ENCODE assay signal across 23 cellular contexts in genomic region chr1:35914706-35915105, GRCh38. TPM values are rescaled to one million over a fixed set of nuclear protein-coding genes. Genes with fewer than 3 reads are reported as not detected.
A peak's percentile ranks its signal among the peaks of the same experiment; 100 is the strongest.
DNase-seq lines count a peak whose midpoint lies in the region; ATAC-seq and TF ChIP-seq lines count a peak whose summit lies in the region.
"Had no signal": no experiment of that assay in that cellular context is flagged by ENCODE, and none has a peak within 500 bp of the region (broad histone marks: within the 10 kb centered on the region; RNA-seq: fewer than 3 reads in every experiment).

No MANE protein-coding gene starts in this region.

- H3K4me3 Mint-ChIP-seq in activated T-helper 17 cell treated with anti-CD3 and anti-CD28 coated beads, Interleukin-2, amount 50 U/mL, for 72 hours: no peak overlapping the region
- peak overlapping the region; percentile 36 for H3K4me3 Mint-ChIP-seq in glutamatergic neuron (ENCODE audit: unreplicated experiment)
- H3K4me3 Mint-ChIP-seq: CD14-positive monocyte; CD4-positive, alpha-beta T cell; CD8-positive, alpha-beta memory T cell; GM23338; H9; HFFc6 had no signal

- peak overlapping the region; percentile 56 for H3K27ac Mint-ChIP-seq in activated T-helper 17 cell treated with anti-CD3 and anti-CD28 coated beads, Interleukin-2, amount 50 U/mL, for 72 hours
- no peak overlapping the region for H3K27ac Mint-ChIP-seq in glutamatergic neuron (ENCODE audit: unreplicated experiment)
- H3K27ac Mint-ChIP-seq: CD14-positive monocyte; CD4-positive, alpha-beta T cell; GM23338; HFFc6 had no signal

- H3K27me3 ChIP-seq in HUES48 (ENCODE audit: control insufficient read depth, insufficient read depth, low read length): no peaks in the 10 kb centered on the region
- H3K27me3 ChIP-seq: BE2C; BLaER1 treated with 17β-estradiol and CSF1 and Interleukin-3, amounts not matched to agents 10 nM and 100 nM had no signal

- ATAC-seq in activated T-helper 17 cell treated with anti-CD3 and anti-CD28 coated beads, Interleukin-2, amount 50 U/mL, for 72 hours (replicated peaks): no peak
- ATAC-seq in HG03565 (IDR thresholded peaks at IDR 0.05; ENCODE audit: unreplicated experiment): no peak
- no peak for ATAC-seq in left colon
- ATAC-seq: A549, GM12878, GM23338 had no signal

- no peaks in the 10 kb centered on the region for H3K9me3 Mint-ChIP-seq in activated T-helper 17 cell treated with anti-CD3 and anti-CD28 coated beads, Interleukin-2, amount 50 U/mL, for 72 hours
- peaks cover 5% of the 10 kb centered on the region for H3K9me3 Mint-ChIP-seq in glutamatergic neuron (ENCODE audit: unreplicated experiment)
- H3K9me3 Mint-ChIP-seq: CD14-positive monocyte; CD4-positive, alpha-beta T cell; CD8-positive, alpha-beta memory T cell; GM23338; H9; HFFc6 had no signal

- H3K9me3 ChIP-seq in HUES48 (ENCODE audit: control insufficient read depth, insufficient read depth, low read length): no peaks in the 10 kb centered on the region
- H3K9me3 ChIP-seq: A549; BE2C; BLaER1 treated with 17β-estradiol and CSF1 and Interleukin-3, amounts not matched to agents 10 nM and 100 nM had no signal

- H3K4me3 ChIP-seq in HUES48 (ENCODE audit: low read depth, low read length): no peak overlapping the region
- H3K4me3 ChIP-seq: A549; BLaER1 treated with 17β-estradiol and CSF1 and Interleukin-3, amounts not matched to agents 10 nM and 100 nM; GM12878; GM23338 had no signal

- H3K27me3 Mint-ChIP-seq in activated T-helper 17 cell treated with anti-CD3 and anti-CD28 coated beads, Interleukin-2, amount 50 U/mL, for 72 hours: no peaks in the 10 kb centered on the region
- no peaks in the 10 kb centered on the region for H3K27me3 Mint-ChIP-seq in glutamatergic neuron (ENCODE audit: unreplicated experiment)
- H3K27me3 Mint-ChIP-seq: CD4-positive, alpha-beta T cell; CD8-positive, alpha-beta memory T cell had no signal

- H3K36me3 ChIP-seq in HUES48 (ENCODE audit: control insufficient read depth, insufficient read depth, low read length): peaks cover 93% of the 10 kb centered on the region

- peak overlapping the region; percentile 10 for H3K27ac ChIP-seq in HUES48 (ENCODE audit: low read depth, low read length)
- H3K27ac ChIP-seq: A549; BLaER1 treated with 17β-estradiol and CSF1 and Interleukin-3, amounts not matched to agents 10 nM and 100 nM had no signal

- no peak for TF ChIP-seq CTCF in glutamatergic neuron (IDR thresholded peaks at IDR 0.05; ENCODE audit: partially characterized antibody, unreplicated experiment)

- DNase-seq in glutamatergic neuron: no peak
- no peak for DNase-seq in SK-N-DZ (ENCODE audit: low spot score)
- no peak for DNase-seq in left colon
- DNase-seq: 8988T; ACHN; AML-193; BE2C; CD4-positive, alpha-beta T cell; CD8-positive, alpha-beta memory T cell; DMS 273 treated with DMSO at 0.1 percent for 48 hours; DMS79; EL; GDM1; H9; HFFc6 had no signal

- peaks cover 98% of the 10 kb centered on the region for H3K36me3 Mint-ChIP-seq in activated T-helper 17 cell treated with anti-CD3 and anti-CD28 coated beads, Interleukin-2, amount 50 U/mL, for 72 hours (ENCODE audit: low read depth)
- H3K36me3 Mint-ChIP-seq in glutamatergic neuron (ENCODE audit: unreplicated experiment): peaks cover 5% of the 10 kb centered on the region

- no peaks in the 10 kb centered on the region for H3K4me1 Mint-ChIP-seq in activated T-helper 17 cell treated with anti-CD3 and anti-CD28 coated beads, Interleukin-2, amount 50 U/mL, for 72 hours
- no peaks in the 10 kb centered on the region for H3K4me1 Mint-ChIP-seq in glutamatergic neuron (ENCODE audit: low read depth, unreplicated experiment)
- H3K4me1 Mint-ChIP-seq: CD8-positive, alpha-beta memory T cell had no signal

- intact Hi-C loops in left colon (cut with DNase I, micrococcal nuclease): no loop called here

- no peaks in the 10 kb centered on the region; the same call in 1 of the 2 replicates for H3K4me1 ChIP-seq in HUES48 (ENCODE audit: control insufficient read depth, insufficient read depth, low read length)
- H3K4me1 ChIP-seq: A549, BE2C had no signal

- no peak overlapping the region for H3K9ac ChIP-seq in HUES48 (ENCODE audit: low read depth, low read length)
- H3K9ac ChIP-seq: BLaER1 treated with 17β-estradiol and CSF1 and Interleukin-3, amounts not matched to agents 10 nM and 100 nM had no signal

RNA-seq across cellular contexts. Expression of gene AGO3, which starts 16.2 kb away (rescaled TPM):
- 10 to 100 TPM; 32.1 to 36.8 TPM for total RNA-seq in activated T-helper 17 cell treated with anti-CD3 and anti-CD28 coated beads, Interleukin-2, amount 50 U/mL, for 72 hours
- total RNA-seq in glutamatergic neuron (ENCODE audit: unreplicated experiment) (32.7 TPM), left colon (10 to 100 TPM; 17.8 to 19.7 TPM)
- polyA plus RNA-seq in SK-N-DZ (2014; cell fraction: cytosol; rRNA removed): 5.1 and 6.7 TPM in 2 replicates
- 4.4 and 7.1 TPM in 2 replicates for polyA plus RNA-seq in SK-N-DZ (2014; cell fraction: nucleus; rRNA removed)

RNA-seq across cellular contexts. Expression of gene AGO1, which starts 31.7 kb away (rescaled TPM):
- total RNA-seq in activated T-helper 17 cell treated with anti-CD3 and anti-CD28 coated beads, Interleukin-2, amount 50 U/mL, for 72 hours: 10 to 100 TPM; 29.5 to 34.9 TPM
- 103 TPM for total RNA-seq in glutamatergic neuron (ENCODE audit: unreplicated experiment)
- polyA plus RNA-seq in SK-N-DZ (2014; cell fraction: cytosol; rRNA removed): 7.7 and 9.9 TPM in 2 replicates
- polyA plus RNA-seq in SK-N-DZ (2014; cell fraction: nucleus; rRNA removed): 9.5 and 18.1 TPM in 2 replicates
- 10 to 100 TPM; 23.7 to 25.1 TPM for total RNA-seq in left colon
